In genomic region chr2:71277536-71278103, GRCh38 we compare ENCODE assay signal across 8 cellular contexts. TPM values are rescaled to one million over a fixed set of nuclear protein-coding genes. Genes with fewer than 3 reads are reported as not detected.
DNase-seq lines count a peak whose midpoint lies in the region; TF ChIP-seq lines count a peak whose summit lies in the region.

No MANE protein-coding gene starts in this region.

- H3K4me3 Mint-ChIP-seq in MCF 10A (ENCODE audit: unreplicated experiment): peak overlapping the region; percentile 84

- CTCF ChIA-PET in MCF 10A (lab: Yijun Ruan, JAX): interaction anchor here (0.5 to 2.6 kb wide), 15 partner anchors 16 to 1153 kb away, joined by 3 to 19 read pairs (median 3); partner anchors contain the start of gene ZNF638

- peak; percentile 48 for DNase-seq in DMS79 treated with DMSO at 0.1 percent for 48 hours (lab: John Stamatoyannopoulos, UW)
- DNase-seq in HT-29 (ENCODE audit: low spot score): peak; percentile 75
- DNase-seq in SK-N-MC (ENCODE audit: low read depth, low spot score): no peak
- DNase-seq in MCF 10A (ENCODE audit: unreplicated experiment): peak; percentile 24
- DNase-seq in GM19240 (ENCODE audit: insufficient read length, low spot score): no peak
- no peak for DNase-seq in NCI-H2196 (lab: John Stamatoyannopoulos, UW; ENCODE audit: unreplicated experiment)

- POLR2A ChIA-PET in MCF 10A (lab: Yijun Ruan, JAX): interaction anchor here (0.7 to 4.5 kb wide), 11 partner anchors 9 to 209 kb away, joined by 3 to 68 read pairs (median 5); partner anchors contain the start of genes DYSF, MCEE, MPHOSPH10 and NAGK

- intact Hi-C loops in MCF 10A (cut with micrococcal nuclease): loop anchor here (1.0 to 5.0 kb wide), 2 partner anchors 50 to 120 kb away; partner anchors contain the start of gene PAIP2B

- no peaks in the 10 kb centered on the region for H3K36me3 Mint-ChIP-seq in MCF 10A (ENCODE audit: insufficient read depth, unreplicated experiment)

- TF ChIP-seq CTCF in MCF 10A (IDR thresholded peaks at IDR 0.05; ENCODE audit: unreplicated experiment): peak; percentile 17

- BruUV-seq in MCF 10A (replicated peaks; lab: Mats Ljungman, UMichigan): no TSS peak

- no peaks in the 10 kb centered on the region for H3K9me3 ChIP-seq in SK-N-MC (ENCODE audit: low read depth, low read length)
- H3K9me3 ChIP-seq in iPS-18c (ENCODE audit: control insufficient read depth, insufficient read depth, low read length): peaks cover 2% of the 10 kb centered on the region

- H3K27ac ChIP-seq in SK-N-MC (no peak overlapping the region), skin epidermis (no peak overlapping the region)

- H3K36me3 ChIP-seq in SK-N-MC (ENCODE audit: insufficient read depth, low read length): no peaks in the 10 kb centered on the region

- no peaks in the 10 kb centered on the region for H3K9me3 Mint-ChIP-seq in MCF 10A (ENCODE audit: unreplicated experiment)

- H3K27me3 Mint-ChIP-seq in MCF 10A (ENCODE audit: insufficient read depth, unreplicated experiment): peaks cover 18% of the 10 kb centered on the region

- H3K27ac Mint-ChIP-seq in MCF 10A (ENCODE audit: low read depth, unreplicated experiment): no peak overlapping the region

- peaks cover 16% of the 10 kb centered on the region for H3K4me1 Mint-ChIP-seq in MCF 10A (ENCODE audit: insufficient read depth, unreplicated experiment)

- H3K4me3 ChIP-seq in SK-N-MC: peak overlapping the region; percentile 98
- H3K4me3 ChIP-seq in iPS-18c (ENCODE audit: insufficient read depth, low read depth, low read length): peak overlapping the region; percentile 59
- peak overlapping the region; percentile 47 to 64 (median 52) for H3K4me3 ChIP-seq in skin epidermis

- peak overlapping the region; percentile 74 for H3K9ac ChIP-seq in SK-N-MC (ENCODE audit: insufficient read length)

RNA-seq across cellular contexts. Expression of gene PAIP2B, which starts 50.7 kb away (rescaled TPM):
- 1.8 and 2.2 TPM in 2 replicates for total RNA-seq in HT-29 (2014; rRNA removed; shearing (Covaris generic))
- total RNA-seq in MCF 10A (2022): 1.4 and 1.8 TPM in 2 replicates

RNA-seq across cellular contexts. Expression of gene ZNF638, which starts 54.0 kb away (rescaled TPM):
- total RNA-seq in HT-29 (2014; rRNA removed; shearing (Covaris generic)): 62.5 and 67.9 TPM in 2 replicates
- total RNA-seq in MCF 10A (2022): 112 and 142 TPM in 2 replicates

Comparison
In these comparisons a context has a peak if more than half of its experiments do, and no peak if none do; other contexts are left out.
1. DNase-seq: peak in DMS79 treated with DMSO at 0.1 percent for 48 hours (single experiment), HT-29 (single experiment) and MCF 10A (single experiment); none in SK-N-MC (single experiment), GM19240 (single experiment) and NCI-H2196 (single experiment).
2. Peak in every context shown above with its lines, with median percentiles within 50 percentile points of each other: H3K4me3 ChIP-seq.